ENCODE assay signal across 4 cellular contexts in genomic region chr10:112348759-112349158, GRCh38.
"Had no signal": no experiment of that assay in that cellular context is flagged by ENCODE, and none has a peak within 500 bp of the region (broad histone marks: within the 10 kb centered on the region; RNA-seq: fewer than 3 reads in every experiment).

No MANE protein-coding gene starts in this region.

- H3K27ac ChIP-seq: GM23248 had no signal

- DNase-seq: GM23248, GOT3, H7, IMR-90 had no signal
